In genomic region chr4:18021720-18022571, GRCh38 we compare ENCODE assay signal across 1 cellular context.
TF ChIP-seq lines count a peak whose summit lies in the region.

Gene LCORL (minus strand): TSS chr4:18021755. CDS start chr4:18021751, 4 bp downstream.

TF ChIP-seq in WTC11, 78 proteins besides CTCF, POLR2A, EP300 and RAD21 (continued from another document):
- TF ChIP-seq, protein P1, sequence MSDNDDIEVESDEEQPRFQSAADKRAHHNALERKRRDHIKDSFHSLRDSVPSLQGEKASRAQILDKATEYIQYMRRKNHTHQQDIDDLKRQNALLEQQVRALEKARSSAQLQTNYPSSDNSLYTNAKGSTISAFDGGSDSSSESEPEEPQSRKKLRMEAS (CRISPR knock-in tag; IDR thresholded peaks at IDR 0.05), result peak; percentile 66; the same call in 1 of the 2 replicates
- TF ChIP-seq SMAD3 (CRISPR knock-in tag; IDR thresholded peaks at IDR 0.05; ENCODE audit: borderline replicate concordance), result 0 out of 2 replicates have a peak, but pooled peaks have one; percentile 47
- TF ChIP-seq ZNF423 (CRISPR knock-in tag; IDR thresholded peaks at IDR 0.05), result peak; percentile 65
- TF ChIP-seq, protein P2, sequence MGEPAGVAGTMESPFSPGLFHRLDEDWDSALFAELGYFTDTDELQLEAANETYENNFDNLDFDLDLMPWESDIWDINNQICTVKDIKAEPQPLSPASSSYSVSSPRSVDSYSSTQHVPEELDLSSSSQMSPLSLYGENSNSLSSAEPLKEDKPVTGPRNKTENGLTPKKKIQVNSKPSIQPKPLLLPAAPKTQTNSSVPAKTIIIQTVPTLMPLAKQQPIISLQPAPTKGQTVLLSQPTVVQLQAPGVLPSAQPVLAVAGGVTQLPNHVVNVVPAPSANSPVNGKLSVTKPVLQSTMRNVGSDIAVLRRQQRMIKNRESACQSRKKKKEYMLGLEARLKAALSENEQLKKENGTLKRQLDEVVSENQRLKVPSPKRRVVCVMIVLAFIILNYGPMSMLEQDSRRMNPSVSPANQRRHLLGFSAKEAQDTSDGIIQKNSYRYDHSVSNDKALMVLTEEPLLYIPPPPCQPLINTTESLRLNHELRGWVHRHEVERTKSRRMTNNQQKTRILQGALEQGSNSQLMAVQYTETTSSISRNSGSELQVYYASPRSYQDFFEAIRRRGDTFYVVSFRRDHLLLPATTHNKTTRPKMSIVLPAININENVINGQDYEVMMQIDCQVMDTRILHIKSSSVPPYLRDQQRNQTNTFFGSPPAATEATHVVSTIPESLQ (CRISPR knock-in tag; IDR thresholded peaks at IDR 0.05), result no peak
- TF ChIP-seq GABPB1 (CRISPR knock-in tag; IDR thresholded peaks at IDR 0.05), result peak; percentile 55
- 0 out of 2 replicates have a peak, but pooled peaks have one; percentile 54 for TF ChIP-seq USF1 (CRISPR knock-in tag; IDR thresholded peaks at IDR 0.05)
